24 cellular contexts compared by ENCODE assay signal in the genomic region with DNA sequence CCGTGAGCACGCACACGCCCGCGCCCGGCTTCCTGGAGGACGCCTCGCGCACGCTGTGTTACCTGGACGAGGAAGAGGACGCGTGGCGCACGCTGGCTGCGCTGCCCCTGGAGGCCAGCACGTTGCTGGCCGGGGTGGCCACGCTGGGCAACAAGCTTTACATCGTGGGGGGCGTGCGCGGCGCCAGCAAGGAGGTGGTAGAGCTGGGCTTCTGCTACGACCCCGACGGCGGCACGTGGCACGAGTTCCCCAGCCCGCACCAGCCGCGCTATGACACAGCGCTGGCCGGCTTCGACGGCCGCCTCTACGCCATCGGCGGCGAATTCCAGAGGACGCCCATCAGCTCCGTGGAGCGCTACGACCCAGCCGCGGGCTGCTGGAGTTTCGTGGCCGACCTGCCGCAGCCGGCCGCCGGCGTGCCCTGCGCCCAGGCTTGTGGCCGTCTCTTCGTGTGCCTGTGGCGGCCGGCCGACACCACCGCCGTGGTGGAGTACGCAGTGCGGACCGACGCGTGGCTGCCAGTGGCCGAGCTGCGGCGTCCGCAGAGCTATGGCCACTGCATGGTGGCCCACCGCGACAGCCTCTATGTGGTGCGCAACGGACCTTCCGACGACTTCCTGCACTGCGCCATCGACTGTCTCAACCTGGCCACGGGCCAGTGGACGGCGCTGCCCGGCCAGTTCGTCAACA. TPM values are rescaled to one million over a fixed set of nuclear protein-coding genes. Genes with fewer than 3 reads are reported as not detected.
DNase-seq lines count a peak whose midpoint lies in the region; ATAC-seq, FAIRE-seq and TF ChIP-seq lines count a peak whose summit lies in the region.
"Had no signal": no experiment of that assay in that cellular context is flagged by ENCODE, and none has a peak within 500 bp of the region (broad histone marks: within the 10 kb centered on the region; RNA-seq: fewer than 3 reads in every experiment).

No MANE protein-coding gene starts in this region.

- no peaks in the 10 kb centered on the region for H3K36me3 ChIP-seq in left ventricle myocardium inferior
- no peaks in the 10 kb centered on the region for H3K36me3 ChIP-seq in right atrium auricular region
- H3K36me3 ChIP-seq: adrenal gland, cardiac muscle cell, HAP-1, left lung had no signal

- H3K9me3 ChIP-seq in left ventricle myocardium inferior (replicated peaks) (no peaks in the 10 kb centered on the region), right atrium auricular region (no peaks in the 10 kb centered on the region)
- H3K9me3 ChIP-seq: adrenal gland, HAP-1, left lung, mucosa of descending colon had no signal

- intact Hi-C loops in left ventricle myocardium inferior (cut with micrococcal nuclease): no loop called here
- intact Hi-C loops in dorsolateral prefrontal cortex (cut with DNase I): loop anchor here in 1 of 2 donors (10.0 kb wide), 1 partner anchor 343 kb away; no protein-coding TSS in a partner anchor

- DNase-seq in left ventricle myocardium inferior (no peak), right atrium auricular region (ENCODE audit: low spot score) (no peak), coronary artery (ENCODE audit: low spot score) (no peak), urothelium cell line (ENCODE audit: low spot score) (no peak), dorsolateral prefrontal cortex (no peak), HuH-7.5 (ENCODE audit: low spot score) (no peak)
- DNase-seq: DMS153, NCI-H1694 treated with DMSO at 0.1 percent for 48 hours, RPMI8226 had no signal

- H3K27ac Mint-ChIP-seq in nephron: peak overlapping the region; percentile 70 to 84 (median 81)
- H3K27ac Mint-ChIP-seq: activated CD4-positive, alpha-beta memory T cell treated with anti-CD3 and anti-CD28 coated beads, Interleukin-2, amount 10 ng/mL, durations not matched to agents 7 days and 5 days; CD4-positive, alpha-beta T cell had no signal

- peak; percentile 58 for FAIRE-seq in urothelium cell line (lab: Jason Lieb, UNC)
- FAIRE-seq: G401.6 had no signal

- H3K9me3 Mint-ChIP-seq in nephron: no peaks in the 10 kb centered on the region
- H3K9me3 Mint-ChIP-seq: activated CD4-positive, alpha-beta memory T cell treated with anti-CD3 and anti-CD28 coated beads, Interleukin-2, amount 10 ng/mL, durations not matched to agents 7 days and 5 days; CD4-positive, alpha-beta T cell had no signal

- TF ChIP-seq CTCF in left ventricle myocardium inferior (IDR thresholded peaks at IDR 0.05; ENCODE audit: borderline replicate concordance): no peak
- no peak for TF ChIP-seq CTCF in right atrium auricular region (IDR thresholded peaks at IDR 0.05)
- TF ChIP-seq CTCF in coronary artery (IDR thresholded peaks at IDR 0.05): no peak
- TF ChIP-seq CTCF in nephron (IDR thresholded peaks at IDR 0.05; ENCODE audit: unreplicated experiment in 3 of 3): no peak
- TF ChIP-seq CTCF in dorsolateral prefrontal cortex (IDR thresholded peaks at IDR 0.05 in 54 of 56, conservative IDR thresholded peaks at IDR 0.05 in 2 of 56; ENCODE audit: low read depth in 1 of 56, partially characterized antibody in 56 of 56): no peak

- H3K36me3 Mint-ChIP-seq in nephron (ENCODE audit: low read depth): no peaks in the 10 kb centered on the region

- H3K27ac ChIP-seq in left ventricle myocardium inferior (replicated peaks) (peak overlapping the region; percentile 90), right atrium auricular region (peak overlapping the region in 1 of 2 donors; percentile 88), coronary artery (peak overlapping the region in 1 of 2 donors; percentile 59), dorsolateral prefrontal cortex (no peak overlapping the region)
- H3K27ac ChIP-seq: adrenal gland, left lung had no signal

- peaks cover 72% of the 10 kb centered on the region for H3K4me1 ChIP-seq in left ventricle myocardium inferior
- peaks cover 0 to 37% of the 10 kb centered on the region in 2 donors for H3K4me1 ChIP-seq in right atrium auricular region

- ATAC-seq in HG03457 (IDR thresholded peaks at IDR 0.05; ENCODE audit: unreplicated experiment): no peak

- H3K27me3 ChIP-seq in left ventricle myocardium inferior (ENCODE audit: low read depth) (peaks cover 23% of the 10 kb centered on the region), right atrium auricular region (no peaks in the 10 kb centered on the region), dorsolateral prefrontal cortex (peaks cover 0 to 34% (median 18%) of the 10 kb centered on the region in 45 donors)
- H3K27me3 ChIP-seq: cardiac muscle cell had no signal

- H3K4me1 Mint-ChIP-seq in nephron: peaks cover 48% of the 10 kb centered on the region

- H3K4me3 Mint-ChIP-seq in nephron: no peak overlapping the region
- H3K4me3 Mint-ChIP-seq: activated CD4-positive, alpha-beta memory T cell treated with anti-CD3 and anti-CD28 coated beads, Interleukin-2, amount 10 ng/mL, durations not matched to agents 7 days and 5 days; CD4-positive, alpha-beta T cell had no signal

- H3K4me3 ChIP-seq in left ventricle myocardium inferior (peak overlapping the region; percentile 57), right atrium auricular region (no peak overlapping the region), coronary artery (peak overlapping the region; percentile 51), dorsolateral prefrontal cortex (peak overlapping the region in 7 of 59 donors; percentile 9 to 30 (median 13))
- H3K4me3 ChIP-seq: adrenal gland, cardiac muscle cell, HAP-1, left lung, mucosa of descending colon had no signal

- H3K27me3 Mint-ChIP-seq in nephron (ENCODE audit: low read depth): peaks cover 12% of the 10 kb centered on the region

RNA-seq across cellular contexts. Expression of a gene that starts 0.9 kb away (rescaled TPM):
- total RNA-seq in left ventricle myocardium inferior (5.2 TPM), right atrium auricular region (1 to 10 TPM; 2.6 to 4.4 TPM), dorsolateral prefrontal cortex (under 1 TPM in 4 of 120 experiments, not detected in 116; 0.13 to 0.17 (median 0.15) TPM)
- total RNA-seq: activated CD4-positive, alpha-beta memory T cell treated with anti-CD3 and anti-CD28 coated beads, Interleukin-2, amount 10 ng/mL, durations not matched to agents 7 days and 5 days; adrenal gland; CD4-positive, alpha-beta T cell; dermis microvascular lymphatic vessel endothelial cell; fibroblast of villous mesenchyme; HT1080; osteoblast had no signal

RNA-seq across cellular contexts. Expression of a gene that starts 9.6 kb away (rescaled TPM):
- total RNA-seq in left ventricle myocardium inferior: 12.9 TPM
- total RNA-seq in right atrium auricular region: 100 to 1,000 TPM in 1 of 2 donors, 10 to 100 TPM in 1; 83.3 to 183 TPM
- total RNA-seq in dorsolateral prefrontal cortex: 10 to 100 TPM in 82 of 120 experiments, 1 to 10 TPM in 38; 3.5 to 40.4 (median 12.5) TPM
- total RNA-seq: activated CD4-positive, alpha-beta memory T cell treated with anti-CD3 and anti-CD28 coated beads, Interleukin-2, amount 10 ng/mL, durations not matched to agents 7 days and 5 days; CD4-positive, alpha-beta T cell; dermis microvascular lymphatic vessel endothelial cell; HT1080 had no signal

RNA-seq across cellular contexts. Expression of a gene that starts 32.2 kb away (rescaled TPM):
- total RNA-seq in left ventricle myocardium inferior (not detected), right atrium auricular region (not detected), dorsolateral prefrontal cortex (not detected)
- total RNA-seq: activated CD4-positive, alpha-beta memory T cell treated with anti-CD3 and anti-CD28 coated beads, Interleukin-2, amount 10 ng/mL, durations not matched to agents 7 days and 5 days; cardiac muscle cell; CD4-positive, alpha-beta T cell; dermis microvascular lymphatic vessel endothelial cell; fibroblast of villous mesenchyme; HT1080; osteoblast; urinary bladder had no signal

RNA-seq across cellular contexts. Expression of a gene that starts 37.6 kb away (rescaled TPM):
- 1.8 TPM for total RNA-seq in left ventricle myocardium inferior
- total RNA-seq in right atrium auricular region: 1 to 10 TPM in 1 of 2 donors, under 1 TPM in 1; 0.48 to 1.1 TPM
- 10 to 100 TPM; 22.1 to 53.1 (median 36.5) TPM for total RNA-seq in dorsolateral prefrontal cortex

RNA-seq across cellular contexts. Expression of a gene that starts 48.0 kb away (rescaled TPM):
- total RNA-seq in left ventricle myocardium inferior (18.6 TPM), right atrium auricular region (10 to 100 TPM; 24.1 to 25.9 TPM), dorsolateral prefrontal cortex (10 to 100 TPM in 113 of 120 experiments, 1 to 10 TPM in 7; 4.9 to 24.8 (median 15.2) TPM)

Comparison
In these comparisons a context has a peak if more than half of its experiments do, and no peak if none do; other contexts are left out.
1. H3K4me3 ChIP-seq: peak in left ventricle myocardium inferior (single experiment) and coronary artery (single experiment); none in right atrium auricular region (0 of 2).